Comparison of ENCODE assay signal across 15 cellular contexts in the genomic region with DNA sequence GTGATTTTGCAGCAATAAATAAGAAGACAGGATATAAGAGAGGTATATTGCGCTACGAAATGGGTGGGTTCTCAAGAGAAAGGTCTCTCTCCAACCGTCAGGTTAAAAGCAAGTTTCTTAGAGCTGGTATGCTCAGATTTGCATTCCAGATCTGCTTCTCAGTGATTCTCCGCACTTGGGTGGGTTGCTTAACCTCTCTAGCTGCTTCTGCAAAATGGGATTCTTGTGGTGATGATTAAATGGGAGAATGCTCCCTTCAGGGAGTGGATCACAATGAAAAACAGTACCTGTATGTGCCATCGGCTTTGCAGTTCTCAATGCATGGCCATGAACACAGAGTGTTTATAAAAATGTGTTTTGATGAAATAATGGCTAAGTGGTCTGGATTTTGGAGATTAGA.
DNase-seq lines count a peak whose midpoint lies in the region; ATAC-seq and TF ChIP-seq lines count a peak whose summit lies in the region.
"Had no signal": no experiment of that assay in that cellular context is flagged by ENCODE, and none has a peak within 500 bp of the region (broad histone marks: within the 10 kb centered on the region; RNA-seq: fewer than 3 reads in every experiment).

No MANE protein-coding gene starts in this region.

- H3K36me3 Mint-ChIP-seq in nephron (ENCODE audit: low read depth) (no peaks in the 10 kb centered on the region), type B pancreatic cell (no peaks in the 10 kb centered on the region)
- H3K36me3 Mint-ChIP-seq: CD8-positive, alpha-beta T cell had no signal

- H3K27me3 ChIP-seq in MG63, result no peaks in the 10 kb centered on the region; the same call in 1 of the 2 replicates
- H3K27me3 ChIP-seq: BLaER1 treated with 17β-estradiol and CSF1 and Interleukin-3, amounts not matched to agents 10 nM and 100 nM had no signal

- H3K27me3 Mint-ChIP-seq in nephron (ENCODE audit: low read depth) (peaks cover 3% of the 10 kb centered on the region), type B pancreatic cell (peaks cover 3% of the 10 kb centered on the region)
- H3K27me3 Mint-ChIP-seq: B cell; CD4-positive, alpha-beta T cell had no signal

- no peaks in the 10 kb centered on the region for H3K9me3 ChIP-seq in MG63
- H3K9me3 ChIP-seq: A549; BLaER1 treated with 17β-estradiol and CSF1 and Interleukin-3, amounts not matched to agents 10 nM and 100 nM; Caco-2 had no signal

- H3K4me1 Mint-ChIP-seq in nephron (peaks cover 36% of the 10 kb centered on the region), type B pancreatic cell (ENCODE audit: unreplicated experiment) (peaks cover 4% of the 10 kb centered on the region)
- H3K4me1 Mint-ChIP-seq: B cell had no signal

- no peak for TF ChIP-seq CTCF in nephron (IDR thresholded peaks at IDR 0.05; ENCODE audit: unreplicated experiment in 3 of 3)
- no peak for TF ChIP-seq CTCF in type B pancreatic cell (conservative IDR thresholded peaks at IDR 0.05)

- H3K9me3 Mint-ChIP-seq in nephron (no peaks in the 10 kb centered on the region), type B pancreatic cell (no peaks in the 10 kb centered on the region)
- H3K9me3 Mint-ChIP-seq: CD4-positive, alpha-beta T cell; CD8-positive, alpha-beta T cell had no signal

- H3K27ac Mint-ChIP-seq in nephron (peak overlapping the region in 2 of 3 experiments; percentile 20 to 39), type B pancreatic cell (peak overlapping the region; percentile 25)
- H3K27ac Mint-ChIP-seq: B cell; CD4-positive, alpha-beta T cell; CD8-positive, alpha-beta T cell had no signal

- ATAC-seq in GM19467 (IDR thresholded peaks at IDR 0.05; ENCODE audit: unreplicated experiment), result no peak
- ATAC-seq: A549; CD8-positive, alpha-beta T cell had no signal

- DNase-seq in amniotic epithelial cell (ENCODE audit: low read depth), result peak; percentile 51
- DNase-seq in type B pancreatic cell (ENCODE audit: extremely low spot score, unreplicated experiment), result no peak
- no peak for DNase-seq in MG63
- DNase-seq: AML-193; Caco-2; Calu3; CD4-positive, alpha-beta T cell; CD8-positive, alpha-beta T cell; DMS79 treated with DMSO at 0.1 percent for 48 hours; GF-D8 had no signal

- no peaks in the 10 kb centered on the region for H3K36me3 ChIP-seq in MG63
- H3K36me3 ChIP-seq: BLaER1 treated with 17β-estradiol and CSF1 and Interleukin-3, amounts not matched to agents 10 nM and 100 nM had no signal

- H3K4me3 Mint-ChIP-seq in nephron (no peak overlapping the region), type B pancreatic cell (no peak overlapping the region)
- H3K4me3 Mint-ChIP-seq: B cell; CD4-positive, alpha-beta T cell; CD8-positive, alpha-beta T cell had no signal

- H3K4me3 ChIP-seq in MG63, result no peak overlapping the region
- H3K4me3 ChIP-seq: A549; BLaER1 treated with 17β-estradiol and CSF1 and Interleukin-3, amounts not matched to agents 10 nM and 100 nM had no signal
